1 cellular context compared by ENCODE assay signal in the genomic region with DNA sequence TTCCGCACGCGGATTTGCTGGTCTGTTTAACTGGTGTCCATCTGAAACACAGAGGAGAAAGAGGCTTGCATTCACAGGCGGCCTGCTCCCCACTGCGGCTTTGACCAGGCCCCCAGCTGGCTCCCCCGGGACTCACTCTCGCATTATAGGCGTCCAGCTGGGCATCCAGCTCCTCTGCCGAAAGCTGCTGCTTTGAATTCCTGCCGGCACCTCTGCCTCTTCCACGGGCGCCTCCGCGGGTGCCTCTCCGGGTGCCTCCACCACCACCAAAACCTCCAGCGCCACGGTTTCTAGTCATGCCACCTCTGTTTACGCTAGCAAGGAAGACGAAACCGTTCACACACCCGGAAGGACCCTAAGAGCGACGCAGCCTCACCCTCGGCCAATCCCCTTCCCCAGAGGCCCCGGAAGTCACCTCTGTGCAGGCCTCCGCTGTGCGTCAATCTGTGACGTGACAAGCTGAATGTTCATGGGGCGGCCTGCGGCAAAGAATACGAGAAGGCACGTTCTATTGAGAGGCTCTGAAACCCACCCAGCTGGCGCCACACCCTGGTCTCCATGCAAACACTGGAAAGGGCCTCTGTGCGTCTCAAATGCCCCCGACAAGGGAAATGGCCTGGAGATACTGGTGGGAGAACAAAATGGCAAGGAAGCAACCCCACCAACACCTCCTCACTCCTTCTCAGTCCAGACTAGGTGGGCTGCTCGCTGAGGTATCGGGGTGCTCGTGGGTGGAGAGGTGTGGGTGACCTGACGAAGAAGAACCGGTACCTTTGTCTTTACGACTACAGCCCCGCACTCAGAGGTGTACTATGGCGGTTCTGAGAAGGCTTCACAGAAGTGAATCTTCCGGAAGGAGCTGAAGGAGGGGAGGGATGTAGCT.
TF ChIP-seq lines count a peak whose summit lies in the region.

No MANE protein-coding gene starts in this region.

TF ChIP-seq in WTC11, 78 proteins besides CTCF, POLR2A, EP300 and RAD21 (continued from another document):
- TF ChIP-seq, protein P1, sequence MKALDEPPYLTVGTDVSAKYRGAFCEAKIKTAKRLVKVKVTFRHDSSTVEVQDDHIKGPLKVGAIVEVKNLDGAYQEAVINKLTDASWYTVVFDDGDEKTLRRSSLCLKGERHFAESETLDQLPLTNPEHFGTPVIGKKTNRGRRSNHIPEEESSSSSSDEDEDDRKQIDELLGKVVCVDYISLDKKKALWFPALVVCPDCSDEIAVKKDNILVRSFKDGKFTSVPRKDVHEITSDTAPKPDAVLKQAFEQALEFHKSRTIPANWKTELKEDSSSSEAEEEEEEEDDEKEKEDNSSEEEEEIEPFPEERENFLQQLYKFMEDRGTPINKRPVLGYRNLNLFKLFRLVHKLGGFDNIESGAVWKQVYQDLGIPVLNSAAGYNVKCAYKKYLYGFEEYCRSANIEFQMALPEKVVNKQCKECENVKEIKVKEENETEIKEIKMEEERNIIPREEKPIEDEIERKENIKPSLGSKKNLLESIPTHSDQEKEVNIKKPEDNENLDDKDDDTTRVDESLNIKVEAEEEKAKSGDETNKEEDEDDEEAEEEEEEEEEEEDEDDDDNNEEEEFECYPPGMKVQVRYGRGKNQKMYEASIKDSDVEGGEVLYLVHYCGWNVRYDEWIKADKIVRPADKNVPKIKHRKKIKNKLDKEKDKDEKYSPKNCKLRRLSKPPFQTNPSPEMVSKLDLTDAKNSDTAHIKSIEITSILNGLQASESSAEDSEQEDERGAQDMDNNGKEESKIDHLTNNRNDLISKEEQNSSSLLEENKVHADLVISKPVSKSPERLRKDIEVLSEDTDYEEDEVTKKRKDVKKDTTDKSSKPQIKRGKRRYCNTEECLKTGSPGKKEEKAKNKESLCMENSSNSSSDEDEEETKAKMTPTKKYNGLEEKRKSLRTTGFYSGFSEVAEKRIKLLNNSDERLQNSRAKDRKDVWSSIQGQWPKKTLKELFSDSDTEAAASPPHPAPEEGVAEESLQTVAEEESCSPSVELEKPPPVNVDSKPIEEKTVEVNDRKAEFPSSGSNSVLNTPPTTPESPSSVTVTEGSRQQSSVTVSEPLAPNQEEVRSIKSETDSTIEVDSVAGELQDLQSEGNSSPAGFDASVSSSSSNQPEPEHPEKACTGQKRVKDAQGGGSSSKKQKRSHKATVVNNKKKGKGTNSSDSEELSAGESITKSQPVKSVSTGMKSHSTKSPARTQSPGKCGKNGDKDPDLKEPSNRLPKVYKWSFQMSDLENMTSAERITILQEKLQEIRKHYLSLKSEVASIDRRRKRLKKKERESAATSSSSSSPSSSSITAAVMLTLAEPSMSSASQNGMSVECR (CRISPR knock-in tag; IDR thresholded peaks at IDR 0.05; ENCODE audit: borderline replicate concordance): no peak
- TF ChIP-seq RELA (CRISPR knock-in tag; IDR thresholded peaks at IDR 0.05; ENCODE audit: borderline replicate concordance) (no peak), GTF2I (CRISPR knock-in tag; conservative IDR thresholded peaks at IDR 0.05) (no peak), JAZF1 (CRISPR knock-in tag; IDR thresholded peaks at IDR 0.05) (no peak), ZBTB21 (CRISPR knock-in tag; IDR thresholded peaks at IDR 0.05; ENCODE audit: borderline replicate concordance) (no peak), ZNF671 (CRISPR knock-in tag; IDR thresholded peaks at IDR 0.05) (no peak)
- TF ChIP-seq, protein P2, sequence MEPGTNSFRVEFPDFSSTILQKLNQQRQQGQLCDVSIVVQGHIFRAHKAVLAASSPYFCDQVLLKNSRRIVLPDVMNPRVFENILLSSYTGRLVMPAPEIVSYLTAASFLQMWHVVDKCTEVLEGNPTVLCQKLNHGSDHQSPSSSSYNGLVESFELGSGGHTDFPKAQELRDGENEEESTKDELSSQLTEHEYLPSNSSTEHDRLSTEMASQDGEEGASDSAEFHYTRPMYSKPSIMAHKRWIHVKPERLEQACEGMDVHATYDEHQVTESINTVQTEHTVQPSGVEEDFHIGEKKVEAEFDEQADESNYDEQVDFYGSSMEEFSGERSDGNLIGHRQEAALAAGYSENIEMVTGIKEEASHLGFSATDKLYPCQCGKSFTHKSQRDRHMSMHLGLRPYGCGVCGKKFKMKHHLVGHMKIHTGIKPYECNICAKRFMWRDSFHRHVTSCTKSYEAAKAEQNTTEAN (CRISPR knock-in tag; IDR thresholded peaks at IDR 0.05): no peak
- TF ChIP-seq, protein P3, sequence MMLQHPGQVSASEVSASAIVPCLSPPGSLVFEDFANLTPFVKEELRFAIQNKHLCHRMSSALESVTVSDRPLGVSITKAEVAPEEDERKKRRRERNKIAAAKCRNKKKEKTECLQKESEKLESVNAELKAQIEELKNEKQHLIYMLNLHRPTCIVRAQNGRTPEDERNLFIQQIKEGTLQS (CRISPR knock-in tag; conservative IDR thresholded peaks at IDR 0.05): no peak
- TF ChIP-seq, protein P4, sequence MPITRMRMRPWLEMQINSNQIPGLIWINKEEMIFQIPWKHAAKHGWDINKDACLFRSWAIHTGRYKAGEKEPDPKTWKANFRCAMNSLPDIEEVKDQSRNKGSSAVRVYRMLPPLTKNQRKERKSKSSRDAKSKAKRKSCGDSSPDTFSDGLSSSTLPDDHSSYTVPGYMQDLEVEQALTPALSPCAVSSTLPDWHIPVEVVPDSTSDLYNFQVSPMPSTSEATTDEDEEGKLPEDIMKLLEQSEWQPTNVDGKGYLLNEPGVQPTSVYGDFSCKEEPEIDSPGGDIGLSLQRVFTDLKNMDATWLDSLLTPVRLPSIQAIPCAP (CRISPR knock-in tag; IDR thresholded peaks at IDR 0.05): no peak
- TF ChIP-seq, protein P5, sequence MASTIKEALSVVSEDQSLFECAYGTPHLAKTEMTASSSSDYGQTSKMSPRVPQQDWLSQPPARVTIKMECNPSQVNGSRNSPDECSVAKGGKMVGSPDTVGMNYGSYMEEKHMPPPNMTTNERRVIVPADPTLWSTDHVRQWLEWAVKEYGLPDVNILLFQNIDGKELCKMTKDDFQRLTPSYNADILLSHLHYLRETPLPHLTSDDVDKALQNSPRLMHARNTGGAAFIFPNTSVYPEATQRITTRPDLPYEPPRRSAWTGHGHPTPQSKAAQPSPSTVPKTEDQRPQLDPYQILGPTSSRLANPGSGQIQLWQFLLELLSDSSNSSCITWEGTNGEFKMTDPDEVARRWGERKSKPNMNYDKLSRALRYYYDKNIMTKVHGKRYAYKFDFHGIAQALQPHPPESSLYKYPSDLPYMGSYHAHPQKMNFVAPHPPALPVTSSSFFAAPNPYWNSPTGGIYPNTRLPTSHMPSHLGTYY (CRISPR knock-in tag; IDR thresholded peaks at IDR 0.05): no peak
- TF ChIP-seq, protein P6, sequence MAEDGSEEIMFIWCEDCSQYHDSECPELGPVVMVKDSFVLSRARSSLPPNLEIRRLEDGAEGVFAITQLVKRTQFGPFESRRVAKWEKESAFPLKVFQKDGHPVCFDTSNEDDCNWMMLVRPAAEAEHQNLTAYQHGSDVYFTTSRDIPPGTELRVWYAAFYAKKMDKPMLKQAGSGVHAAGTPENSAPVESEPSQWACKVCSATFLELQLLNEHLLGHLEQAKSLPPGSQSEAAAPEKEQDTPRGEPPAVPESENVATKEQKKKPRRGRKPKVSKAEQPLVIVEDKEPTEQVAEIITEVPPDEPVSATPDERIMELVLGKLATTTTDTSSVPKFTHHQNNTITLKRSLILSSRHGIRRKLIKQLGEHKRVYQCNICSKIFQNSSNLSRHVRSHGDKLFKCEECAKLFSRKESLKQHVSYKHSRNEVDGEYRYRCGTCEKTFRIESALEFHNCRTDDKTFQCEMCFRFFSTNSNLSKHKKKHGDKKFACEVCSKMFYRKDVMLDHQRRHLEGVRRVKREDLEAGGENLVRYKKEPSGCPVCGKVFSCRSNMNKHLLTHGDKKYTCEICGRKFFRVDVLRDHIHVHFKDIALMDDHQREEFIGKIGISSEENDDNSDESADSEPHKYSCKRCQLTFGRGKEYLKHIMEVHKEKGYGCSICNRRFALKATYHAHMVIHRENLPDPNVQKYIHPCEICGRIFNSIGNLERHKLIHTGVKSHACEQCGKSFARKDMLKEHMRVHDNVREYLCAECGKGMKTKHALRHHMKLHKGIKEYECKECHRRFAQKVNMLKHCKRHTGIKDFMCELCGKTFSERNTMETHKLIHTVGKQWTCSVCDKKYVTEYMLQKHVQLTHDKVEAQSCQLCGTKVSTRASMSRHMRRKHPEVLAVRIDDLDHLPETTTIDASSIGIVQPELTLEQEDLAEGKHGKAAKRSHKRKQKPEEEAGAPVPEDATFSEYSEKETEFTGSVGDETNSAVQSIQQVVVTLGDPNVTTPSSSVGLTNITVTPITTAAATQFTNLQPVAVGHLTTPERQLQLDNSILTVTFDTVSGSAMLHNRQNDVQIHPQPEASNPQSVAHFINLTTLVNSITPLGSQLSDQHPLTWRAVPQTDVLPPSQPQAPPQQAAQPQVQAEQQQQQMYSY (CRISPR knock-in tag; IDR thresholded peaks at IDR 0.05): no peak
